In genomic region chr16:78396046-78396445, GRCh38 we compare ENCODE assay signal across 1 cellular context.
TF ChIP-seq lines count a peak whose summit lies in the region.

No MANE protein-coding gene starts in this region.

TF ChIP-seq in GM23338, 12 proteins besides CTCF, POLR2A, EP300 and RAD21 (continued from another document):
- TF ChIP-seq ZNF462 (CRISPR knock-in tag; IDR thresholded peaks at IDR 0.05) (no peak), STAT1 (IDR thresholded peaks at IDR 0.05; ENCODE audit: unreplicated experiment) (no peak), ETS1 (IDR thresholded peaks at IDR 0.05) (no peak), CREB1 (CRISPR knock-in tag; IDR thresholded peaks at IDR 0.05; ENCODE audit: low read depth) (no peak), REST (IDR thresholded peaks at IDR 0.05; ENCODE audit: unreplicated experiment) (no peak), JUNB (IDR thresholded peaks at IDR 0.05; ENCODE audit: unreplicated experiment) (no peak)
